8 cellular contexts compared by ENCODE assay signal in genomic region chr6:3977875-3978711, GRCh38.
DNase-seq lines count a peak whose midpoint lies in the region; ATAC-seq and TF ChIP-seq lines count a peak whose summit lies in the region.

No MANE protein-coding gene starts in this region.

- H3K27ac Mint-ChIP-seq in CD8-positive, alpha-beta T cell: no peak overlapping the region

- CTCF ChIA-PET in CD8-positive, alpha-beta T cell (lab: Charles Lee): interaction anchor here (0.6 to 4.2 kb wide), 29 partner anchors 9 to 726 kb away, joined by 3 to 38 read pairs (median 5); partner anchors contain the start of gene FAM50B

- H3K4me3 Mint-ChIP-seq in CD8-positive, alpha-beta T cell: peak overlapping the region; percentile 47

- TF ChIP-seq CTCF in CD8-positive, alpha-beta T cell (IDR thresholded peaks at IDR 0.05): peak; percentile 64

- H3K27me3 Mint-ChIP-seq in CD8-positive, alpha-beta T cell (ENCODE audit: low read depth): no peaks in the 10 kb centered on the region

- H3K4me1 ChIP-seq in CD8-positive, alpha-beta T cell (ENCODE audit: insufficient read depth, low read length): peaks cover 7% of the 10 kb centered on the region

- peaks cover 11% of the 10 kb centered on the region for H3K4me1 Mint-ChIP-seq in CD8-positive, alpha-beta T cell (ENCODE audit: low read depth)

- no peaks in the 10 kb centered on the region for H3K36me3 ChIP-seq in CD8-positive, alpha-beta T cell (ENCODE audit: insufficient read depth, low read length)

- peaks cover 12% of the 10 kb centered on the region for H3K36me3 Mint-ChIP-seq in CD8-positive, alpha-beta T cell

- peaks cover 4% of the 10 kb centered on the region for H3K9me3 Mint-ChIP-seq in CD8-positive, alpha-beta T cell

- H3K9me3 ChIP-seq in CD8-positive, alpha-beta T cell (ENCODE audit: low read length): no peaks in the 10 kb centered on the region

- intact Hi-C loops in CD8-positive, alpha-beta T cell (cut with DNase I, micrococcal nuclease): loop anchor here (1.0 to 5.0 kb wide), 3 partner anchors 39 to 236 kb away; partner anchors contain the start of gene FAM50B (in 1 of the 2)
- intact Hi-C loops in head of caudate nucleus (cut with DNase I): no loop called here

- H3K27ac ChIP-seq in CD8-positive, alpha-beta T cell (ENCODE audit: low read depth, low read length): no peak overlapping the region

- no peaks in the 10 kb centered on the region for H3K27me3 ChIP-seq in CD8-positive, alpha-beta T cell (ENCODE audit: insufficient read depth, low read length)

- ATAC-seq in CD8-positive, alpha-beta T cell: peak; percentile 99
- ATAC-seq in GM19324 (IDR thresholded peaks at IDR 0.05; ENCODE audit: low FRiP score, unreplicated experiment): peak; percentile 75
- peak; percentile 76 for ATAC-seq in HG03378 (IDR thresholded peaks at IDR 0.05; ENCODE audit: unreplicated experiment)
- no peak for ATAC-seq in GM18870 (IDR thresholded peaks at IDR 0.05; ENCODE audit: unreplicated experiment)

- DNase-seq in CD8-positive, alpha-beta T cell: peak; percentile 10 to 64 (median 36)
- DNase-seq in RPMI8226: peak; percentile 95
- peak; percentile 48 for DNase-seq in activated naive CD4-positive, alpha-beta T cell treated with Interleukin-2 at 50 U/mL for 16 hours
- DNase-seq in head of caudate nucleus: peak in 38 of 42 donors; percentile 6 to 63 (median 38)
- peak; percentile 39 for DNase-seq in renal cortical epithelial cell (ENCODE audit: low read depth)

- H3K4me3 ChIP-seq in CD8-positive, alpha-beta T cell (ENCODE audit: low read depth, low read length): no peak overlapping the region

- POLR2A ChIA-PET in CD8-positive, alpha-beta T cell (lab: Charles Lee): interaction anchor here (0.6 to 1.1 kb wide), 3 partner anchors 40 to 683 kb away, joined by 3 to 9 read pairs (median 3); a partner anchor contains a TSS

Comparison
In these comparisons a context has a peak if more than half of its experiments do, and no peak if none do; other contexts are left out.
1. DNase-seq: peak in every context shown above with its lines; median percentile 95 in RPMI8226; 48 in activated naive CD4-positive, alpha-beta T cell treated with Interleukin-2 at 50 U/mL for 16 hours; 39 in renal cortical epithelial cell; 38 in head of caudate nucleus; 36 in CD8-positive, alpha-beta T cell.